8 cellular contexts compared by ENCODE assay signal in genomic region chr2:109129921-109130725, GRCh38. TPM values are rescaled to one million over a fixed set of nuclear protein-coding genes. Genes with fewer than 3 reads are reported as not detected.
A peak's percentile ranks its signal among the peaks of the same experiment; 100 is the strongest.
DNase-seq lines count a peak whose midpoint lies in the region; ATAC-seq lines count a peak whose summit lies in the region.
"Had no signal": no experiment of that assay in that cellular context is flagged by ENCODE, and none has a peak within 500 bp of the region (broad histone marks: within the 10 kb centered on the region; RNA-seq: fewer than 3 reads in every experiment).

No MANE protein-coding gene starts in this region.

- no peak overlapping the region for H3K9ac ChIP-seq in iPS-20b (ENCODE audit: low read depth, low read length)

- peaks cover 63% of the 10 kb centered on the region for H3K27me3 Mint-ChIP-seq in activated T-helper 17 cell treated with anti-CD3 and anti-CD28 coated beads, Interleukin-2, amount 50 U/mL, for 72 hours

- H3K4me1 ChIP-seq in iPS-20b (ENCODE audit: insufficient read depth, low read length), result no peaks in the 10 kb centered on the region

- H3K36me3 ChIP-seq in iPS-20b (ENCODE audit: insufficient read depth, low read depth, low read length), result no peaks in the 10 kb centered on the region

- H3K4me3 ChIP-seq in iPS-20b (ENCODE audit: low read length), result peak overlapping the region; percentile 64; the same call in 1 of the 2 replicates
- H3K4me3 ChIP-seq: SK-N-MC had no signal

- no peaks in the 10 kb centered on the region for H3K9me3 ChIP-seq in iPS-20b (ENCODE audit: insufficient read depth, low read depth, low read length)

- H3K4me3 Mint-ChIP-seq in activated T-helper 17 cell treated with anti-CD3 and anti-CD28 coated beads, Interleukin-2, amount 50 U/mL, for 72 hours, result peak overlapping the region; percentile 75

- peak; percentile 27 for DNase-seq in HT1080 (ENCODE audit: low read depth)
- DNase-seq in stimulated activated CD8-positive, alpha-beta memory T cell treated with anti-CD3 and anti-CD28 coated beads, Interleukin-4, amount 100 ng/mL, for 48 hours, result peak; percentile 44
- no peak for DNase-seq in SHP77 (lab: John Stamatoyannopoulos, UW)
- DNase-seq in NCI-H2227 (lab: John Stamatoyannopoulos, UW; ENCODE audit: unreplicated experiment), result no peak

- H3K27ac Mint-ChIP-seq in activated T-helper 17 cell treated with anti-CD3 and anti-CD28 coated beads, Interleukin-2, amount 50 U/mL, for 72 hours, result no peak overlapping the region

- peaks cover 9% of the 10 kb centered on the region for H3K36me3 Mint-ChIP-seq in activated T-helper 17 cell treated with anti-CD3 and anti-CD28 coated beads, Interleukin-2, amount 50 U/mL, for 72 hours (ENCODE audit: low read depth)

- H3K27ac ChIP-seq in iPS-20b (ENCODE audit: low read length), result no peak overlapping the region
- H3K27ac ChIP-seq: SK-N-MC had no signal

- H3K9me3 Mint-ChIP-seq in activated T-helper 17 cell treated with anti-CD3 and anti-CD28 coated beads, Interleukin-2, amount 50 U/mL, for 72 hours, result no peaks in the 10 kb centered on the region

- H3K27me3 ChIP-seq in iPS-20b (ENCODE audit: insufficient read depth, low read length), result peaks cover 77% of the 10 kb centered on the region

- no peak for ATAC-seq in activated T-helper 17 cell treated with anti-CD3 and anti-CD28 coated beads, Interleukin-2, amount 50 U/mL, for 72 hours (replicated peaks)
- ATAC-seq in GM21723 (IDR thresholded peaks at IDR 0.05; ENCODE audit: unreplicated experiment), result no peak

- peaks cover 8% of the 10 kb centered on the region for H3K4me1 Mint-ChIP-seq in activated T-helper 17 cell treated with anti-CD3 and anti-CD28 coated beads, Interleukin-2, amount 50 U/mL, for 72 hours

RNA-seq across cellular contexts. Expression of gene SH3RF3, which starts 1.1 kb away (rescaled TPM):
- 4.1 and 5.0 TPM in 2 replicates for total RNA-seq in HT1080 (2014; rRNA removed; shearing (Covaris generic))
- 3.3 and 4.3 TPM in 2 replicates for polyA plus RNA-seq in HT1080 (2015; cell fraction: cytosol; rRNA removed)
- polyA plus RNA-seq in HT1080 (2015; cell fraction: nucleus; rRNA removed), result 3.8 and 4.2 TPM in 2 replicates
- under 1 TPM in 1 of 2 donors, not detected in 1; 0.05 TPM for total RNA-seq in activated T-helper 17 cell treated with anti-CD3 and anti-CD28 coated beads, Interleukin-2, amount 50 U/mL, for 72 hours

Comparison
In these comparisons a context has a peak if more than half of its experiments do, and no peak if none do; other contexts are left out.
1. DNase-seq: peak in HT1080 (single experiment) and stimulated activated CD8-positive, alpha-beta memory T cell treated with anti-CD3 and anti-CD28 coated beads, Interleukin-4, amount 100 ng/mL, for 48 hours (single experiment); none in SHP77 (0 of 2) and NCI-H2227 (single experiment).